In genomic region chrX:981791-982626, GRCh38 we compare ENCODE assay signal across 1 cellular context.
TF ChIP-seq lines count a peak whose summit lies in the region.

No MANE protein-coding gene starts in this region.

TF ChIP-seq in WTC11, 78 proteins besides CTCF, POLR2A, EP300 and RAD21 (continued from another document and continues in another):
- no peak for TF ChIP-seq ZNF425 (CRISPR knock-in tag; conservative IDR thresholded peaks at IDR 0.05)
- TF ChIP-seq NR2C2 (CRISPR knock-in tag; IDR thresholded peaks at IDR 0.05), result no peak
- TF ChIP-seq, protein P1, sequence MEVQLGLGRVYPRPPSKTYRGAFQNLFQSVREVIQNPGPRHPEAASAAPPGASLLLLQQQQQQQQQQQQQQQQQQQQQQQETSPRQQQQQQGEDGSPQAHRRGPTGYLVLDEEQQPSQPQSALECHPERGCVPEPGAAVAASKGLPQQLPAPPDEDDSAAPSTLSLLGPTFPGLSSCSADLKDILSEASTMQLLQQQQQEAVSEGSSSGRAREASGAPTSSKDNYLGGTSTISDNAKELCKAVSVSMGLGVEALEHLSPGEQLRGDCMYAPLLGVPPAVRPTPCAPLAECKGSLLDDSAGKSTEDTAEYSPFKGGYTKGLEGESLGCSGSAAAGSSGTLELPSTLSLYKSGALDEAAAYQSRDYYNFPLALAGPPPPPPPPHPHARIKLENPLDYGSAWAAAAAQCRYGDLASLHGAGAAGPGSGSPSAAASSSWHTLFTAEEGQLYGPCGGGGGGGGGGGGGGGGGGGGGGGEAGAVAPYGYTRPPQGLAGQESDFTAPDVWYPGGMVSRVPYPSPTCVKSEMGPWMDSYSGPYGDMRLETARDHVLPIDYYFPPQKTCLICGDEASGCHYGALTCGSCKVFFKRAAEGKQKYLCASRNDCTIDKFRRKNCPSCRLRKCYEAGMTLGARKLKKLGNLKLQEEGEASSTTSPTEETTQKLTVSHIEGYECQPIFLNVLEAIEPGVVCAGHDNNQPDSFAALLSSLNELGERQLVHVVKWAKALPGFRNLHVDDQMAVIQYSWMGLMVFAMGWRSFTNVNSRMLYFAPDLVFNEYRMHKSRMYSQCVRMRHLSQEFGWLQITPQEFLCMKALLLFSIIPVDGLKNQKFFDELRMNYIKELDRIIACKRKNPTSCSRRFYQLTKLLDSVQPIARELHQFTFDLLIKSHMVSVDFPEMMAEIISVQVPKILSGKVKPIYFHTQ (CRISPR knock-in tag; IDR thresholded peaks at IDR 0.05), result no peak
- no peak for TF ChIP-seq ZNF396 (CRISPR knock-in tag; IDR thresholded peaks at IDR 0.05; ENCODE audit: borderline replicate concordance)
- no peak for TF ChIP-seq OVOL2 (CRISPR knock-in tag; IDR thresholded peaks at IDR 0.05; ENCODE audit: borderline replicate concordance)
- TF ChIP-seq RELA (CRISPR knock-in tag; IDR thresholded peaks at IDR 0.05; ENCODE audit: borderline replicate concordance), result no peak
- no peak for TF ChIP-seq RORB (CRISPR knock-in tag; IDR thresholded peaks at IDR 0.05)
- TF ChIP-seq FOXJ3 (CRISPR knock-in tag; IDR thresholded peaks at IDR 0.05; ENCODE audit: borderline replicate concordance), result no peak
- TF ChIP-seq, protein P2, sequence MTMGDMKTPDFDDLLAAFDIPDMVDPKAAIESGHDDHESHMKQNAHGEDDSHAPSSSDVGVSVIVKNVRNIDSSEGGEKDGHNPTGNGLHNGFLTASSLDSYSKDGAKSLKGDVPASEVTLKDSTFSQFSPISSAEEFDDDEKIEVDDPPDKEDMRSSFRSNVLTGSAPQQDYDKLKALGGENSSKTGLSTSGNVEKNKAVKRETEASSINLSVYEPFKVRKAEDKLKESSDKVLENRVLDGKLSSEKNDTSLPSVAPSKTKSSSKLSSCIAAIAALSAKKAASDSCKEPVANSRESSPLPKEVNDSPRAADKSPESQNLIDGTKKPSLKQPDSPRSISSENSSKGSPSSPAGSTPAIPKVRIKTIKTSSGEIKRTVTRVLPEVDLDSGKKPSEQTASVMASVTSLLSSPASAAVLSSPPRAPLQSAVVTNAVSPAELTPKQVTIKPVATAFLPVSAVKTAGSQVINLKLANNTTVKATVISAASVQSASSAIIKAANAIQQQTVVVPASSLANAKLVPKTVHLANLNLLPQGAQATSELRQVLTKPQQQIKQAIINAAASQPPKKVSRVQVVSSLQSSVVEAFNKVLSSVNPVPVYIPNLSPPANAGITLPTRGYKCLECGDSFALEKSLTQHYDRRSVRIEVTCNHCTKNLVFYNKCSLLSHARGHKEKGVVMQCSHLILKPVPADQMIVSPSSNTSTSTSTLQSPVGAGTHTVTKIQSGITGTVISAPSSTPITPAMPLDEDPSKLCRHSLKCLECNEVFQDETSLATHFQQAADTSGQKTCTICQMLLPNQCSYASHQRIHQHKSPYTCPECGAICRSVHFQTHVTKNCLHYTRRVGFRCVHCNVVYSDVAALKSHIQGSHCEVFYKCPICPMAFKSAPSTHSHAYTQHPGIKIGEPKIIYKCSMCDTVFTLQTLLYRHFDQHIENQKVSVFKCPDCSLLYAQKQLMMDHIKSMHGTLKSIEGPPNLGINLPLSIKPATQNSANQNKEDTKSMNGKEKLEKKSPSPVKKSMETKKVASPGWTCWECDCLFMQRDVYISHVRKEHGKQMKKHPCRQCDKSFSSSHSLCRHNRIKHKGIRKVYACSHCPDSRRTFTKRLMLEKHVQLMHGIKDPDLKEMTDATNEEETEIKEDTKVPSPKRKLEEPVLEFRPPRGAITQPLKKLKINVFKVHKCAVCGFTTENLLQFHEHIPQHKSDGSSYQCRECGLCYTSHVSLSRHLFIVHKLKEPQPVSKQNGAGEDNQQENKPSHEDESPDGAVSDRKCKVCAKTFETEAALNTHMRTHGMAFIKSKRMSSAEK (CRISPR knock-in tag; IDR thresholded peaks at IDR 0.05; ENCODE audit: borderline replicate concordance), result no peak
- no peak for TF ChIP-seq ATF1 (CRISPR knock-in tag; IDR thresholded peaks at IDR 0.05)
- no peak for TF ChIP-seq ZNF423 (CRISPR knock-in tag; IDR thresholded peaks at IDR 0.05)
- TF ChIP-seq SMAD4 (CRISPR knock-in tag; IDR thresholded peaks at IDR 0.05), result no peak
- no peak for TF ChIP-seq ZNF219 (CRISPR knock-in tag; IDR thresholded peaks at IDR 0.05; ENCODE audit: borderline replicate concordance)
- TF ChIP-seq, protein P3, sequence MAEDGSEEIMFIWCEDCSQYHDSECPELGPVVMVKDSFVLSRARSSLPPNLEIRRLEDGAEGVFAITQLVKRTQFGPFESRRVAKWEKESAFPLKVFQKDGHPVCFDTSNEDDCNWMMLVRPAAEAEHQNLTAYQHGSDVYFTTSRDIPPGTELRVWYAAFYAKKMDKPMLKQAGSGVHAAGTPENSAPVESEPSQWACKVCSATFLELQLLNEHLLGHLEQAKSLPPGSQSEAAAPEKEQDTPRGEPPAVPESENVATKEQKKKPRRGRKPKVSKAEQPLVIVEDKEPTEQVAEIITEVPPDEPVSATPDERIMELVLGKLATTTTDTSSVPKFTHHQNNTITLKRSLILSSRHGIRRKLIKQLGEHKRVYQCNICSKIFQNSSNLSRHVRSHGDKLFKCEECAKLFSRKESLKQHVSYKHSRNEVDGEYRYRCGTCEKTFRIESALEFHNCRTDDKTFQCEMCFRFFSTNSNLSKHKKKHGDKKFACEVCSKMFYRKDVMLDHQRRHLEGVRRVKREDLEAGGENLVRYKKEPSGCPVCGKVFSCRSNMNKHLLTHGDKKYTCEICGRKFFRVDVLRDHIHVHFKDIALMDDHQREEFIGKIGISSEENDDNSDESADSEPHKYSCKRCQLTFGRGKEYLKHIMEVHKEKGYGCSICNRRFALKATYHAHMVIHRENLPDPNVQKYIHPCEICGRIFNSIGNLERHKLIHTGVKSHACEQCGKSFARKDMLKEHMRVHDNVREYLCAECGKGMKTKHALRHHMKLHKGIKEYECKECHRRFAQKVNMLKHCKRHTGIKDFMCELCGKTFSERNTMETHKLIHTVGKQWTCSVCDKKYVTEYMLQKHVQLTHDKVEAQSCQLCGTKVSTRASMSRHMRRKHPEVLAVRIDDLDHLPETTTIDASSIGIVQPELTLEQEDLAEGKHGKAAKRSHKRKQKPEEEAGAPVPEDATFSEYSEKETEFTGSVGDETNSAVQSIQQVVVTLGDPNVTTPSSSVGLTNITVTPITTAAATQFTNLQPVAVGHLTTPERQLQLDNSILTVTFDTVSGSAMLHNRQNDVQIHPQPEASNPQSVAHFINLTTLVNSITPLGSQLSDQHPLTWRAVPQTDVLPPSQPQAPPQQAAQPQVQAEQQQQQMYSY (CRISPR knock-in tag; IDR thresholded peaks at IDR 0.05), result no peak
- TF ChIP-seq NFATC4 (CRISPR knock-in tag; IDR thresholded peaks at IDR 0.05), result no peak
- TF ChIP-seq SMAD3 (CRISPR knock-in tag; IDR thresholded peaks at IDR 0.05; ENCODE audit: borderline replicate concordance), result no peak
- TF ChIP-seq ZMAT4 (CRISPR knock-in tag; IDR thresholded peaks at IDR 0.05), result no peak
- TF ChIP-seq ZNF512 (CRISPR knock-in tag; IDR thresholded peaks at IDR 0.05; ENCODE audit: borderline replicate concordance), result no peak
- TF ChIP-seq, protein P4, sequence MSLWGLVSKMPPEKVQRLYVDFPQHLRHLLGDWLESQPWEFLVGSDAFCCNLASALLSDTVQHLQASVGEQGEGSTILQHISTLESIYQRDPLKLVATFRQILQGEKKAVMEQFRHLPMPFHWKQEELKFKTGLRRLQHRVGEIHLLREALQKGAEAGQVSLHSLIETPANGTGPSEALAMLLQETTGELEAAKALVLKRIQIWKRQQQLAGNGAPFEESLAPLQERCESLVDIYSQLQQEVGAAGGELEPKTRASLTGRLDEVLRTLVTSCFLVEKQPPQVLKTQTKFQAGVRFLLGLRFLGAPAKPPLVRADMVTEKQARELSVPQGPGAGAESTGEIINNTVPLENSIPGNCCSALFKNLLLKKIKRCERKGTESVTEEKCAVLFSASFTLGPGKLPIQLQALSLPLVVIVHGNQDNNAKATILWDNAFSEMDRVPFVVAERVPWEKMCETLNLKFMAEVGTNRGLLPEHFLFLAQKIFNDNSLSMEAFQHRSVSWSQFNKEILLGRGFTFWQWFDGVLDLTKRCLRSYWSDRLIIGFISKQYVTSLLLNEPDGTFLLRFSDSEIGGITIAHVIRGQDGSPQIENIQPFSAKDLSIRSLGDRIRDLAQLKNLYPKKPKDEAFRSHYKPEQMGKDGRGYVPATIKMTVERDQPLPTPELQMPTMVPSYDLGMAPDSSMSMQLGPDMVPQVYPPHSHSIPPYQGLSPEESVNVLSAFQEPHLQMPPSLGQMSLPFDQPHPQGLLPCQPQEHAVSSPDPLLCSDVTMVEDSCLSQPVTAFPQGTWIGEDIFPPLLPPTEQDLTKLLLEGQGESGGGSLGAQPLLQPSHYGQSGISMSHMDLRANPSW (CRISPR knock-in tag; conservative IDR thresholded peaks at IDR 0.05; ENCODE audit: low read depth), result no peak
- no peak for TF ChIP-seq TP53 (CRISPR knock-in tag; IDR thresholded peaks at IDR 0.05)
- no peak for TF ChIP-seq CBFB (CRISPR knock-in tag; IDR thresholded peaks at IDR 0.05; ENCODE audit: low read depth)
- TF ChIP-seq, protein P5, sequence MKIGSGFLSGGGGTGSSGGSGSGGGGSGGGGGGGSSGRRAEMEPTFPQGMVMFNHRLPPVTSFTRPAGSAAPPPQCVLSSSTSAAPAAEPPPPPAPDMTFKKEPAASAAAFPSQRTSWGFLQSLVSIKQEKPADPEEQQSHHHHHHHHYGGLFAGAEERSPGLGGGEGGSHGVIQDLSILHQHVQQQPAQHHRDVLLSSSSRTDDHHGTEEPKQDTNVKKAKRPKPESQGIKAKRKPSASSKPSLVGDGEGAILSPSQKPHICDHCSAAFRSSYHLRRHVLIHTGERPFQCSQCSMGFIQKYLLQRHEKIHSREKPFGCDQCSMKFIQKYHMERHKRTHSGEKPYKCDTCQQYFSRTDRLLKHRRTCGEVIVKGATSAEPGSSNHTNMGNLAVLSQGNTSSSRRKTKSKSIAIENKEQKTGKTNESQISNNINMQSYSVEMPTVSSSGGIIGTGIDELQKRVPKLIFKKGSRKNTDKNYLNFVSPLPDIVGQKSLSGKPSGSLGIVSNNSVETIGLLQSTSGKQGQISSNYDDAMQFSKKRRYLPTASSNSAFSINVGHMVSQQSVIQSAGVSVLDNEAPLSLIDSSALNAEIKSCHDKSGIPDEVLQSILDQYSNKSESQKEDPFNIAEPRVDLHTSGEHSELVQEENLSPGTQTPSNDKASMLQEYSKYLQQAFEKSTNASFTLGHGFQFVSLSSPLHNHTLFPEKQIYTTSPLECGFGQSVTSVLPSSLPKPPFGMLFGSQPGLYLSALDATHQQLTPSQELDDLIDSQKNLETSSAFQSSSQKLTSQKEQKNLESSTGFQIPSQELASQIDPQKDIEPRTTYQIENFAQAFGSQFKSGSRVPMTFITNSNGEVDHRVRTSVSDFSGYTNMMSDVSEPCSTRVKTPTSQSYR (CRISPR knock-in tag; IDR thresholded peaks at IDR 0.05), result peak; percentile 43; the same call in 1 of the 2 replicates
- TF ChIP-seq, protein P6, sequence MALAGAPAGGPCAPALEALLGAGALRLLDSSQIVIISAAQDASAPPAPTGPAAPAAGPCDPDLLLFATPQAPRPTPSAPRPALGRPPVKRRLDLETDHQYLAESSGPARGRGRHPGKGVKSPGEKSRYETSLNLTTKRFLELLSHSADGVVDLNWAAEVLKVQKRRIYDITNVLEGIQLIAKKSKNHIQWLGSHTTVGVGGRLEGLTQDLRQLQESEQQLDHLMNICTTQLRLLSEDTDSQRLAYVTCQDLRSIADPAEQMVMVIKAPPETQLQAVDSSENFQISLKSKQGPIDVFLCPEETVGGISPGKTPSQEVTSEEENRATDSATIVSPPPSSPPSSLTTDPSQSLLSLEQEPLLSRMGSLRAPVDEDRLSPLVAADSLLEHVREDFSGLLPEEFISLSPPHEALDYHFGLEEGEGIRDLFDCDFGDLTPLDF (CRISPR knock-in tag; IDR thresholded peaks at IDR 0.05), result no peak
- TF ChIP-seq CREM (CRISPR knock-in tag; IDR thresholded peaks at IDR 0.05), result peak; percentile 62; the same call in 1 of the 2 replicates
- TF ChIP-seq CREB1 (CRISPR knock-in tag; IDR thresholded peaks at IDR 0.05), result no peak
- TF ChIP-seq HMGXB4 (CRISPR knock-in tag; IDR thresholded peaks at IDR 0.05), result no peak
- no peak for TF ChIP-seq NFYB (CRISPR knock-in tag; conservative IDR thresholded peaks at IDR 0.05; ENCODE audit: low read depth)
